In genomic region chr17:45070001-45070400, GRCh38 we compare ENCODE assay signal across 27 cellular contexts.
"Had no signal": no experiment of that assay in that cellular context is flagged by ENCODE, and none has a peak within 500 bp of the region (broad histone marks: within the 10 kb centered on the region; RNA-seq: fewer than 3 reads in every experiment).

No MANE protein-coding gene starts in this region.

- H3K4me2 ChIP-seq: KMS-11 had no signal

- H3K4me3 Mint-ChIP-seq: activated B cell treated with CpG ODN at 0.5 μM for 24 hours; activated CD4-positive, alpha-beta T cell treated with anti-CD3 and anti-CD28 coated beads, Interleukin-2, amount 10 ng/mL, durations not matched to agents 24 days and 14 days; activated CD8-positive, alpha-beta memory T cell treated with anti-CD3 and anti-CD28 coated beads, Interleukin-2, amount 10 ng/mL, durations not matched to agents 7 days and 5 days; activated naive CD4-positive, alpha-beta T cell treated with anti-CD3 and anti-CD28 coated beads for 36 hours; activated naive CD8-positive, alpha-beta T cell; activated T-helper 17 cell treated with anti-CD3 and anti-CD28 coated beads, Interleukin-2, amount 50 U/mL, for 72 hours; brain; T-helper 1 cell treated with Interleukin-12 subunit alpha and Interleukin-12 subunit beta and Interleukin-4 antibody, amounts not matched to agents 30 μg/mL and 1 μg/mL, for 36 hours had no signal

- H3K27me3 Mint-ChIP-seq: activated B cell treated with CpG ODN at 0.5 μM for 24 hours; activated CD4-positive, alpha-beta T cell treated with anti-CD3 and anti-CD28 coated beads, Interleukin-2, amount 10 ng/mL, durations not matched to agents 24 days and 14 days; activated CD8-positive, alpha-beta memory T cell treated with anti-CD3 and anti-CD28 coated beads, Interleukin-2, amount 10 ng/mL, durations not matched to agents 7 days and 5 days; activated naive CD8-positive, alpha-beta T cell; activated T-helper 17 cell treated with anti-CD3 and anti-CD28 coated beads, Interleukin-2, amount 50 U/mL, for 72 hours had no signal

- ATAC-seq: activated CD8-positive, alpha-beta memory T cell treated with anti-CD3 and anti-CD28 coated beads, Interleukin-2, amount 10 ng/mL, durations not matched to agents 7 days and 5 days; activated T-helper 17 cell treated with anti-CD3 and anti-CD28 coated beads, Interleukin-2, amount 50 U/mL, for 72 hours; Panc1 had no signal

- H3K9me3 Mint-ChIP-seq: activated B cell treated with CpG ODN at 0.5 μM for 24 hours; activated CD4-positive, alpha-beta T cell treated with anti-CD3 and anti-CD28 coated beads, Interleukin-2, amount 10 ng/mL, durations not matched to agents 24 days and 14 days; activated naive CD4-positive, alpha-beta T cell treated with anti-CD3 and anti-CD28 coated beads for 36 hours; activated T-helper 17 cell treated with anti-CD3 and anti-CD28 coated beads, Interleukin-2, amount 50 U/mL, for 72 hours; T-helper 1 cell treated with Interleukin-12 subunit alpha and Interleukin-12 subunit beta and Interleukin-4 antibody, amounts not matched to agents 30 μg/mL and 1 μg/mL, for 36 hours had no signal

- H3K27ac Mint-ChIP-seq: activated B cell treated with CpG ODN at 0.5 μM for 24 hours; activated CD4-positive, alpha-beta T cell treated with anti-CD3 and anti-CD28 coated beads, Interleukin-2, amount 10 ng/mL, durations not matched to agents 24 days and 14 days; activated CD8-positive, alpha-beta memory T cell treated with anti-CD3 and anti-CD28 coated beads, Interleukin-2, amount 10 ng/mL, durations not matched to agents 7 days and 5 days; activated naive CD4-positive, alpha-beta T cell treated with anti-CD3 and anti-CD28 coated beads for 36 hours; activated naive CD8-positive, alpha-beta T cell; activated T-helper 17 cell treated with anti-CD3 and anti-CD28 coated beads, Interleukin-2, amount 50 U/mL, for 72 hours; T-helper 1 cell treated with Interleukin-12 subunit alpha and Interleukin-12 subunit beta and Interleukin-4 antibody, amounts not matched to agents 30 μg/mL and 1 μg/mL, for 36 hours had no signal

- H3K4me1 Mint-ChIP-seq: activated T-helper 17 cell treated with anti-CD3 and anti-CD28 coated beads, Interleukin-2, amount 50 U/mL, for 72 hours had no signal

- H3K27ac ChIP-seq: KMS-11 had no signal

- H3K9ac ChIP-seq: KMS-11 had no signal

- DNase-seq: activated B cell treated with CpG ODN at 0.5 μM for 24 hours; activated CD4-positive, alpha-beta T cell treated with anti-CD3 and anti-CD28 coated beads for 1 hour; activated CD4-positive, alpha-beta T cell treated with anti-CD3 and anti-CD28 coated beads, Interleukin-2, amount 10 ng/mL, durations not matched to agents 24 days and 14 days; activated CD4-positive, alpha-beta T cell treated with anti-CD3 and anti-CD28 coated beads, Interleukin-2, amount 50 U/mL, for 48 hours; activated CD8-positive, alpha-beta memory T cell treated with anti-CD3 and anti-CD28 coated beads, Interleukin-2, amount 10 ng/mL, durations not matched to agents 7 days and 5 days; activated gamma-delta T cell; activated naive CD4-positive, alpha-beta T cell treated with anti-CD3 and anti-CD28 coated beads for 36 hours; activated T-cell treated with anti-CD3 and anti-CD28 coated beads, Interleukin-2, amount 50 U/mL, for 48 hours; amygdala; NCI-H1092; NCI-H1417; NCI-H1694 treated with DMSO at 0.1 percent for 48 hours; NCI-H2029 treated with DMSO at 0.1 percent for 48 hours; NCI-H345; NCI-H510A treated with DMSO at 0.1 percent for 48 hours; NCI-H69; NK-92 treated with Interleukin-12 subunit alpha and Interleukin-12 subunit beta, amount 100 ng/mL, for 24 hours; OCI-M1; RPMI8226; SHP77 treated with DMSO at 0.1 percent for 48 hours; T-helper 9 cell had no signal
